In the genomic region with DNA sequence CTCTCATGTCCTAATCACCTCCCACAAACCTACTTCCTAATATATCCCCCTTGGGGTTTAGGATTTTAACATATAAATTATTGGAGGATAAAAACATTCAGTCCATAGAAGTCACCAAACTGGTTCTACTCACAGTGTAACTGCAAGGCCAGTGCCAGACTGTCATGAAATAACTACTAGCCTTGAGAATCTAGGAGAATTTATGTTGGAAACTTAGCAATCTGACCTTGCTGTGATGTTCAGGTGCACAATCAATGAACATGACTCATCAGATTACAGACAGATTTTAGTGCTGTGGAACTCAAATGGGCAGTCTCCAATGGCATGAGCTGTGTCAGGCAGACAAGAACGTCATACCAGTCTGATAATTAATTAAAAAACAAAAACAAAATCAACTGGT, we compare ENCODE assay signal across 17 cellular contexts.
"Had no signal": no experiment of that assay in that cellular context is flagged by ENCODE, and none has a peak within 500 bp of the region (broad histone marks: within the 10 kb centered on the region; RNA-seq: fewer than 3 reads in every experiment).

No MANE protein-coding gene starts in this region.

- H3K27me3 Mint-ChIP-seq: activated naive CD8-positive, alpha-beta T cell; dendritic cell treated with granulocyte-macrophage colony-stimulating factor and Interleukin-4, amounts not matched to agents 40 ng/mL and 50 ng/mL, for 4 days; stimulated activated naive CD8-positive, alpha-beta T cell treated with anti-CD3 and anti-CD28 coated beads, Interleukin-15, Interleukin-2, amounts not matched to agents 100 ng/mL and 50 ng/mL, for 24 hours had no signal

- H3K27ac Mint-ChIP-seq: activated naive CD8-positive, alpha-beta T cell; activated T-helper 1 cell treated with anti-CD3 and anti-CD28 coated beads, Interleukin-12 subunit alpha, Interleukin-12 subunit beta, Interleukin-2, Interleukin-4 antibody, amounts not matched to agents 30 ng/mL and 10 ng/mL and 1 ng/mL, durations not matched to agents 14 hours and 24 hours and 36 hours; dendritic cell treated with granulocyte-macrophage colony-stimulating factor and Interleukin-4, amounts not matched to agents 40 ng/mL and 50 ng/mL, for 4 days; nephron progenitor cell; stimulated activated naive CD8-positive, alpha-beta T cell treated with anti-CD3 and anti-CD28 coated beads, Interleukin-15, Interleukin-2, amounts not matched to agents 100 ng/mL and 50 ng/mL, for 24 hours had no signal

- H3K4me1 ChIP-seq: suprapubic skin had no signal

- H3K9me3 ChIP-seq: transverse colon had no signal

- H3K4me3 Mint-ChIP-seq: activated naive CD8-positive, alpha-beta T cell; activated T-helper 1 cell treated with anti-CD3 and anti-CD28 coated beads, Interleukin-12 subunit alpha, Interleukin-12 subunit beta, Interleukin-2, Interleukin-4 antibody, amounts not matched to agents 30 ng/mL and 10 ng/mL and 1 ng/mL, durations not matched to agents 14 hours and 24 hours and 36 hours; dendritic cell treated with granulocyte-macrophage colony-stimulating factor and Interleukin-4, amounts not matched to agents 40 ng/mL and 50 ng/mL, for 4 days; nephron progenitor cell; stimulated activated naive CD8-positive, alpha-beta T cell treated with anti-CD3 and anti-CD28 coated beads, Interleukin-15, Interleukin-2, amounts not matched to agents 100 ng/mL and 50 ng/mL, for 24 hours had no signal

- DNase-seq: activated CD4-positive, CD25-positive, alpha-beta regulatory T cell treated with anti-CD3 and anti-CD28 coated beads, Interleukin-2, amount 50 U/mL, for 72 hours; activated gamma-delta T cell treated with Interleukin-2 at 50 U/mL for 16 hours; effector CD8-positive, alpha-beta T cell; midbrain; nephron progenitor cell; nucleus accumbens; posterior cingulate gyrus; T-helper 1 cell; T-helper 9 cell; transverse colon had no signal

- H3K36me3 Mint-ChIP-seq: activated naive CD8-positive, alpha-beta T cell had no signal

- H3K4me3 ChIP-seq: cardiac muscle cell, lung, suprapubic skin, transverse colon had no signal

- H3K36me3 ChIP-seq: cardiac muscle cell, suprapubic skin, transverse colon had no signal

- H3K27ac ChIP-seq: cardiac muscle cell, suprapubic skin, transverse colon had no signal

- H3K27me3 ChIP-seq: cardiac muscle cell, suprapubic skin, transverse colon had no signal

- H3K4me1 Mint-ChIP-seq: nephron progenitor cell had no signal
